Comparison of ENCODE assay signal across 1 cellular context in genomic region chr3:151327571-151328198, GRCh38.
TF ChIP-seq lines count a peak whose summit lies in the region.

No MANE protein-coding gene starts in this region.

TF ChIP-seq in HCT116, 20 proteins besides CTCF, POLR2A, EP300 and RAD21:
- TF ChIP-seq CEBPB (IDR thresholded peaks at IDR 0.05; ENCODE audit: low read depth) (0 out of 2 replicates have a peak, but pooled peaks have one; percentile 19), ZBTB33 (IDR thresholded peaks at IDR 0.05; ENCODE audit: extremely low read depth, insufficient replicate concordance, low read length) (no peak)
TF ChIP-seq in HCT116: peak in this region for 1.
